ENCODE assay signal across 22 cellular contexts in the genomic region with DNA sequence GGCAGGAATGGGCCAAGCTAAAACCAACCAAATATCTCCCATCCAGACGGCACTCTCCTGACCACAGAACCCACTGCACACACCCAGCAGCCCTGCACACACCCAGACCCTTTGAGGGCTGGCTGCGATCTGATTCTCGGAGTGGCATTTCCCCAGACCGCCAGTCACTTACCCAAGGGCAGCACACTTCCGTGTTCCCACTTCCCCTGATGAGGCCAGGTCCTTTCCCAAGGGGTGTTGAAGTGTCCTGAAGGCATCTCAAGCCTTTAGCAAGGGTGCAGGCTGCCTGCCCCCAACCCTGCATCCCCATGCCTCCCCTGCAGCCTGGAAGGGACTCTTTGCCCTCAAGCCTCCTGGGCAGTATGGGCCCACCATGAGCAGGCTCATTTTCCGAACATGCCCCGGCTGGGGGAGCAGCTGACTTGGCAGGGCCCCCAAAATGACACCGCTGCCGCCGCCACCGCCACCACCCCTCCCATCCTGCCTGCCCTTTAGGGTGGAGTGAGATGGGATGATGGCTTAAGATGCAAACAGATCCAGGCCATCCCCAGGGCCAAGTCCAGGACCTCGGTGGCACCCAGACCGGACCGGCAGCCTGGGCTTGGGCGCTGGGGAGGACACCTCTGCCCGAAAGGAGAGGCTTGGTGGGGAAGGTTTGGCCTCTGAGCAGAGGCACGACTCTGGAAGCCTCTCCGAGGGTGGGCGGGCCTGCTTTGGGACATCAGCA.
A peak's percentile ranks its signal among the peaks of the same experiment; 100 is the strongest.
DNase-seq lines count a peak whose midpoint lies in the region; ATAC-seq and TF ChIP-seq lines count a peak whose summit lies in the region.
"Had no signal": no experiment of that assay in that cellular context is flagged by ENCODE, and none has a peak within 500 bp of the region (broad histone marks: within the 10 kb centered on the region; RNA-seq: fewer than 3 reads in every experiment).

No MANE protein-coding gene starts in this region.

- H3K4me1 ChIP-seq in mesendoderm (ENCODE audit: control insufficient read depth, low read depth, low read length): peaks cover 5% of the 10 kb centered on the region
- H3K4me1 ChIP-seq in colonic mucosa: no peaks in the 10 kb centered on the region
- H3K4me1 ChIP-seq: BE2C had no signal

- intact Hi-C loops in left colon (cut with DNase I, micrococcal nuclease) (no loop called here), colonic mucosa (cut with DNase I) (no loop called here)

- in situ Hi-C loops in KBM-7 (cut with MboI; ENCODE audit: low pct_unique_long_range_greater_than_20kb, low sequenced_read_pairs): no loop called here

- H3K9ac ChIP-seq in mesendoderm (ENCODE audit: low read length) (no peak overlapping the region), colonic mucosa (ENCODE audit: low read depth in 2 of 2, low read length in 2 of 2) (no peak overlapping the region)

- no peak overlapping the region for H3K4ac ChIP-seq in mesendoderm (ENCODE audit: low read depth, low read length)

- no peak overlapping the region for H3K4me3 Mint-ChIP-seq in immature natural killer cell
- H3K4me3 Mint-ChIP-seq: activated CD8-positive, alpha-beta T cell treated with anti-CD3 and anti-CD28 coated beads, Interleukin-2, amount 10 ng/mL, durations not matched to agents 7 days and 5 days; activated naive CD4-positive, alpha-beta T cell treated with anti-CD3 and anti-CD28 coated beads, Interleukin-2, amount 50 U/mL, for 24 hours; activated T-cell treated with anti-CD3 and anti-CD28 coated beads, Interleukin-2, amount 50 U/mL, for 4 hours; central memory CD8-positive, alpha-beta T cell; T-helper 1 cell treated with Interleukin-12 subunit alpha and Interleukin-12 subunit beta and Interleukin-4 antibody, amounts not matched to agents 30 μg/mL and 1 μg/mL, for 36 hours had no signal

- no peak overlapping the region for H3K4me2 ChIP-seq in mesendoderm (ENCODE audit: low read length)

- H3K27ac Mint-ChIP-seq in immature natural killer cell: no peak overlapping the region
- H3K27ac Mint-ChIP-seq: activated CD8-positive, alpha-beta T cell treated with anti-CD3 and anti-CD28 coated beads, Interleukin-2, amount 10 ng/mL, durations not matched to agents 7 days and 5 days; activated naive CD4-positive, alpha-beta T cell treated with anti-CD3 and anti-CD28 coated beads, Interleukin-2, amount 50 U/mL, for 24 hours; T-helper 1 cell treated with Interleukin-12 subunit alpha and Interleukin-12 subunit beta and Interleukin-4 antibody, amounts not matched to agents 30 μg/mL and 1 μg/mL, for 36 hours had no signal

- no peak for TF ChIP-seq CTCF in WERI-Rb-1 (IDR thresholded peaks at IDR 0.05; ENCODE audit: low read depth, low read length)
- TF ChIP-seq CTCF in colonic mucosa (IDR thresholded peaks at IDR 0.05): no peak

- no peak overlapping the region for H2AK5ac ChIP-seq in mesendoderm (ENCODE audit: low read length)

- H4K8ac ChIP-seq in mesendoderm (ENCODE audit: low read depth, low read length): no peak overlapping the region

- H3K36me3 ChIP-seq in WERI-Rb-1 (peaks cover 93% of the 10 kb centered on the region), mesendoderm (ENCODE audit: control insufficient read depth, insufficient read depth, low read length) (no peaks in the 10 kb centered on the region), colonic mucosa (no peaks in the 10 kb centered on the region)
- H3K36me3 ChIP-seq: BE2C had no signal

- peaks cover 17 to 21% of the 10 kb centered on the region in 2 donors for H3K4me1 Mint-ChIP-seq in immature natural killer cell
- H3K4me1 Mint-ChIP-seq: activated naive CD4-positive, alpha-beta T cell treated with anti-CD3 and anti-CD28 coated beads, Interleukin-2, amount 50 U/mL, for 24 hours had no signal

- H3K18ac ChIP-seq in mesendoderm (ENCODE audit: low read length): no peak overlapping the region

- peak overlapping the region; percentile 46 for H3K56ac ChIP-seq in mesendoderm (ENCODE audit: low read length)

- WGBS in mesendoderm (ENCODE audit: extremely low coverage, insufficient coverage, low lambda C conversion rate): no CpG with 5 or more reads among the region's 19 CpGs

- peaks cover 0 to 15% (median 1%) of the 10 kb centered on the region in 3 donors for H3K27me3 Mint-ChIP-seq in immature natural killer cell (ENCODE audit: low read depth in 3 of 3)
- H3K27me3 Mint-ChIP-seq: activated naive CD4-positive, alpha-beta T cell treated with anti-CD3 and anti-CD28 coated beads, Interleukin-2, amount 50 U/mL, for 24 hours; central memory CD8-positive, alpha-beta T cell had no signal

- H3K4me3 ChIP-seq in WERI-Rb-1 (ENCODE audit: low read depth, low read length) (no peak overlapping the region), mesendoderm (ENCODE audit: low read length) (no peak overlapping the region), colonic mucosa (no peak overlapping the region)

- ATAC-seq in HG03378 (IDR thresholded peaks at IDR 0.05; ENCODE audit: unreplicated experiment): no peak
- ATAC-seq in left colon: no peak
- ATAC-seq: activated CD8-positive, alpha-beta T cell treated with anti-CD3 and anti-CD28 coated beads, Interleukin-2, amount 10 ng/mL, durations not matched to agents 7 days and 5 days; activated T-cell treated with anti-CD3 and anti-CD28 coated beads, Interleukin-2, amount 50 U/mL, for 4 hours; esophagus mucosa; left lobe of liver; PC-3 had no signal

- no peak overlapping the region for H4K5ac ChIP-seq in mesendoderm (ENCODE audit: low read length)

- no peaks in the 10 kb centered on the region for H3K79me2 ChIP-seq in mesendoderm (ENCODE audit: control insufficient read depth, insufficient read depth, low read length)

- H3K27ac ChIP-seq in WERI-Rb-1 (peak overlapping the region; percentile 7; the same call in 1 of the 2 replicates), mesendoderm (ENCODE audit: low read depth, low read length) (no peak overlapping the region), colonic mucosa (no peak overlapping the region)

- peak overlapping the region; percentile 97 for H3K23ac ChIP-seq in mesendoderm (ENCODE audit: low read length)

- H2BK5ac ChIP-seq in mesendoderm (ENCODE audit: low read length): no peak overlapping the region

- H3K27me3 ChIP-seq in WERI-Rb-1 (ENCODE audit: insufficient read depth, low read depth, severe bottlenecking) (no peaks in the 10 kb centered on the region), mesendoderm (ENCODE audit: insufficient read depth, low read length, poor library complexity) (no peaks in the 10 kb centered on the region), colonic mucosa (no peaks in the 10 kb centered on the region)
- H3K27me3 ChIP-seq: BE2C had no signal

- H3K79me1 ChIP-seq in mesendoderm (ENCODE audit: low read length): no peaks in the 10 kb centered on the region

- DNase-seq in AG08396 (ENCODE audit: low spot score) (peak; percentile 4), KBM-7 (peak; percentile 13), WERI-Rb-1 (no peak), mesendoderm (no peak), left colon (no peak), immature natural killer cell (no peak), colonic mucosa (no peak)
- DNase-seq: activated CD4-positive, CD25-positive, alpha-beta regulatory T cell; activated CD8-positive, alpha-beta T cell treated with anti-CD3 and anti-CD28 coated beads, Interleukin-2, amount 10 ng/mL, durations not matched to agents 7 days and 5 days; activated T-cell treated with anti-CD3 and anti-CD28 coated beads, Interleukin-2, amount 50 U/mL, for 4 hours; aorta; BE2C; EL; NCI-H748 treated with DMSO at 0.1 percent for 48 hours; PC-3; SHP77 treated with DMSO at 0.1 percent for 48 hours had no signal

- no peaks in the 10 kb centered on the region for H3K36me3 Mint-ChIP-seq in immature natural killer cell
- H3K36me3 Mint-ChIP-seq: activated naive CD4-positive, alpha-beta T cell treated with anti-CD3 and anti-CD28 coated beads, Interleukin-2, amount 50 U/mL, for 24 hours had no signal

- no peaks in the 10 kb centered on the region for H3K9me3 Mint-ChIP-seq in immature natural killer cell
- H3K9me3 Mint-ChIP-seq: activated naive CD4-positive, alpha-beta T cell treated with anti-CD3 and anti-CD28 coated beads, Interleukin-2, amount 50 U/mL, for 24 hours; activated T-cell treated with anti-CD3 and anti-CD28 coated beads, Interleukin-2, amount 50 U/mL, for 4 hours; central memory CD8-positive, alpha-beta T cell; T-helper 1 cell treated with Interleukin-12 subunit alpha and Interleukin-12 subunit beta and Interleukin-4 antibody, amounts not matched to agents 30 μg/mL and 1 μg/mL, for 36 hours had no signal

- H2BK15ac ChIP-seq in mesendoderm (replicated peaks; ENCODE audit: low read depth): no peak overlapping the region

- no peak overlapping the region for H2BK120ac ChIP-seq in mesendoderm (ENCODE audit: low read depth, low read length)

- H3K9me3 ChIP-seq in WERI-Rb-1 (ENCODE audit: severe bottlenecking): no peaks in the 10 kb centered on the region
- no peaks in the 10 kb centered on the region for H3K9me3 ChIP-seq in colonic mucosa
- H3K9me3 ChIP-seq: BE2C had no signal

Comparison
In these comparisons a context has a peak if more than half of its experiments do, and no peak if none do; other contexts are left out.
1. DNase-seq: peak in AG08396 (single experiment) and KBM-7 (single experiment); none in WERI-Rb-1 (single experiment), mesendoderm (single experiment), left colon (0 of 2), immature natural killer cell (0 of 3) and colonic mucosa (single experiment).